17 cellular contexts compared by ENCODE assay signal in the genomic region with DNA sequence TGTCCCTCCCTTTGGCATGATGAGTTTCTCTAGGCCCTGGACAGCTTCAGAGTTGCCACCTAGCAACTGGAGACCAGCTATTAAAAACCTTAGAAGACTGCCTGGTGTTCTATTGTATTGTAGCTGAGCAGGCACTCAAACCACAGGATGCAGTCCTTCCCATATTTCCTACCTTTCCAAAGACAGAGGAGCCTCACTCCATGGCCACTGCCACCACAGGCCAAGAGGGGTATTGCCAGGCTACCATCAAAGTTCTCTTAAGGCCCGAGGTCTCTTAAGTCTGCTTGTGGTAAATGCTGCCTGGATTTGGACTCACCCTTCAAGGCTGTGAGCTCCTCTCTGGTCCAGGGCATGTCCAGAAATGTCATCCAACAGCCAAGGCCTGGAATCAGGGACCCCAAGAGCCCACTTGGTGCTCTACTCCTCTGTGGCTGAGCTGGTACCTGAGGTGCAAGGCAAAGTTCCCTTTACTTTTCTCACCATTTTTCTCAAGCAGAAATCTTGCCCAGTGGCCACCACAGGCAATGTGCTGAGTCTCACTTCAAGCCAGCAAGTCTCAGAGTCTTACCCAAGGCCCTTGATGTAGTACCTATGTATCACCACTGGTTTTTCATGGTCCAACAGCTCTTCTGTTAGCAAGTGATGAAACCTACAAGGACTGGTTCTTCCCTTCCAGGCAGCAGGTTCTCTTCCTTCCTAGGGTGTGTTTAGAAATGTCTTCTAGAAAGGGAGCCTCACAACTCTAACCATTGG.
"Had no signal": no experiment of that assay in that cellular context is flagged by ENCODE, and none has a peak within 500 bp of the region (broad histone marks: within the 10 kb centered on the region; RNA-seq: fewer than 3 reads in every experiment).

No MANE protein-coding gene starts in this region.

- H3K9me3 Mint-ChIP-seq: memory B cell; stimulated activated memory B cell treated with anti-CD40 and anti-IgM and Interleukin-4, amounts not matched to agents 10 μg/mL and 1 μg/mL and 100 μg/mL, for 72 hours had no signal

- H3K9me3 ChIP-seq: gastroesophageal sphincter, tibial artery, vagina had no signal

- H3K4me1 Mint-ChIP-seq: activated CD4-positive, alpha-beta memory T cell treated with anti-CD3 and anti-CD28 coated beads, Interleukin-2, amount 10 ng/mL, durations not matched to agents 7 days and 5 days; activated naive CD4-positive, alpha-beta T cell treated with anti-CD3 and anti-CD28 coated beads, Interleukin-2, amount 10 ng/mL, durations not matched to agents 7 days and 5 days; memory B cell; naive thymus-derived CD8-positive, alpha-beta T cell; stimulated activated memory B cell treated with anti-CD40 and anti-IgM and Interleukin-4, amounts not matched to agents 10 μg/mL and 1 μg/mL and 100 μg/mL, for 72 hours had no signal

- H3K4me3 ChIP-seq: gastroesophageal sphincter, left ventricle myocardium inferior, tibial artery, vagina had no signal

- H3K27ac Mint-ChIP-seq: activated CD4-positive, alpha-beta memory T cell treated with anti-CD3 and anti-CD28 coated beads, Interleukin-2, amount 10 ng/mL, durations not matched to agents 7 days and 5 days; activated naive CD4-positive, alpha-beta T cell treated with anti-CD3 and anti-CD28 coated beads, Interleukin-2, amount 10 ng/mL, durations not matched to agents 7 days and 5 days; activated T-cell treated with anti-CD3 and anti-CD28 coated beads, Interleukin-2, amount 50 U/mL, for 24 hours; memory B cell; naive thymus-derived CD8-positive, alpha-beta T cell; stimulated activated memory B cell treated with anti-CD40 and anti-IgM and Interleukin-4, amounts not matched to agents 10 μg/mL and 1 μg/mL and 100 μg/mL, for 72 hours had no signal

- H3K4me3 Mint-ChIP-seq: activated CD4-positive, alpha-beta memory T cell treated with anti-CD3 and anti-CD28 coated beads, Interleukin-2, amount 10 ng/mL, durations not matched to agents 7 days and 5 days; activated naive CD4-positive, alpha-beta T cell treated with anti-CD3 and anti-CD28 coated beads, Interleukin-2, amount 10 ng/mL, durations not matched to agents 7 days and 5 days; activated T-cell treated with anti-CD3 and anti-CD28 coated beads, Interleukin-2, amount 50 U/mL, for 24 hours; memory B cell; naive thymus-derived CD8-positive, alpha-beta T cell; stimulated activated memory B cell treated with anti-CD40 and anti-IgM and Interleukin-4, amounts not matched to agents 10 μg/mL and 1 μg/mL and 100 μg/mL, for 72 hours had no signal

- DNase-seq: activated CD4-positive, alpha-beta memory T cell treated with anti-CD3 and anti-CD28 coated beads, Interleukin-2, amount 10 ng/mL, durations not matched to agents 7 days and 5 days; activated CD4-positive, alpha-beta T cell treated with anti-CD3 and anti-CD28 coated beads for 4 hours; activated naive CD4-positive, alpha-beta T cell treated with anti-CD3 and anti-CD28 coated beads, Interleukin-2, amount 10 ng/mL, durations not matched to agents 7 days and 5 days; activated T-cell treated with anti-CD3 and anti-CD28 coated beads, Interleukin-2, amount 50 U/mL, for 24 hours; dermis blood vessel endothelial cell; erythroblast; kidney; left ventricle myocardium inferior; naive thymus-derived CD8-positive, alpha-beta T cell; stimulated activated CD4-positive, alpha-beta T cell treated with anti-CD3 and anti-CD28 coated beads, Interleukin-2, amount 100 ng/mL, for 48 hours; tibial artery; WERI-Rb-1 had no signal

- H3K27me3 Mint-ChIP-seq: activated CD4-positive, alpha-beta memory T cell treated with anti-CD3 and anti-CD28 coated beads, Interleukin-2, amount 10 ng/mL, durations not matched to agents 7 days and 5 days; activated naive CD4-positive, alpha-beta T cell treated with anti-CD3 and anti-CD28 coated beads, Interleukin-2, amount 10 ng/mL, durations not matched to agents 7 days and 5 days; activated T-cell treated with anti-CD3 and anti-CD28 coated beads, Interleukin-2, amount 50 U/mL, for 24 hours; naive thymus-derived CD8-positive, alpha-beta T cell had no signal

- H3K27ac ChIP-seq: gastroesophageal sphincter, left ventricle myocardium inferior, parathyroid adenoma, tibial artery, vagina, WERI-Rb-1 had no signal

- H3K36me3 ChIP-seq: gastroesophageal sphincter, left ventricle myocardium inferior, tibial artery, vagina, WERI-Rb-1 had no signal

- H3K4me1 ChIP-seq: gastroesophageal sphincter, left ventricle myocardium inferior, parathyroid adenoma, tibial artery, vagina had no signal

- ATAC-seq: gastroesophageal sphincter; naive thymus-derived CD8-positive, alpha-beta T cell; stimulated activated memory B cell treated with anti-CD40 and anti-IgM and Interleukin-4, amounts not matched to agents 10 μg/mL and 1 μg/mL and 100 μg/mL, for 72 hours had no signal

- H3K36me3 Mint-ChIP-seq: activated naive CD4-positive, alpha-beta T cell treated with anti-CD3 and anti-CD28 coated beads, Interleukin-2, amount 10 ng/mL, durations not matched to agents 7 days and 5 days; naive thymus-derived CD8-positive, alpha-beta T cell; stimulated activated memory B cell treated with anti-CD40 and anti-IgM and Interleukin-4, amounts not matched to agents 10 μg/mL and 1 μg/mL and 100 μg/mL, for 72 hours had no signal

- H3K27me3 ChIP-seq: gastroesophageal sphincter, tibial artery, vagina had no signal
